2 cellular contexts compared by ENCODE assay signal in the genomic region with DNA sequence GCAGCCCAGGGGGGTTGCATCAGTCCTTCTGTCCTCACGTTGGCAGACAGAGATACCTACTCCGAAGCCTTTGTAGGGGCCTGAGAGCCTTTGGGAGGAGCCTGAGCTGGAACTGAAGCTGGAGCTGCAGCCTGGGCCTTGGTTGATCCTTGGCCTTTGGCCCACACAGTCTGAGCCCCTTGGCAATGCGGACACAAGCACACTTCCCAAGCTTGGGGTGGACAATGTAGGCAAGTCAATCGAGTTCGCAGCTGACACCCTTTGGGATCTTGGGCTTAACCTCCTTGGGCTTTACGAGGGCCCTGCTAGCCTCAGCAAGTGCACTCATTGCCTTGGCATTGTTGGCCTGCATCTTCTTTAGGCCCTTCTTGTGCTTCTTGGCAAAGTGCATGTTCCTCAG.
TF ChIP-seq lines count a peak whose summit lies in the region.

No MANE protein-coding gene starts in this region.

TF ChIP-seq in HepG2, 621 proteins besides CTCF, POLR2A, EP300 and RAD21:
- TF ChIP-seq POLR2G (IDR thresholded peaks at IDR 0.05; ENCODE audit: low read depth, low read length) (0 out of 2 replicates have a peak, but pooled peaks have one; percentile 33), ZNF703 (CRISPR knock-in tag; IDR thresholded peaks at IDR 0.05; ENCODE audit: borderline replicate concordance) (no peak), RBM22 (optimal IDR thresholded peaks at IDR 0.05; ENCODE audit: low read length) (peak; percentile 68), RBFOX2 (IDR thresholded peaks at IDR 0.05; ENCODE audit: low read depth, low read length) (no peak)
- TF ChIP-seq, protein P1, sequence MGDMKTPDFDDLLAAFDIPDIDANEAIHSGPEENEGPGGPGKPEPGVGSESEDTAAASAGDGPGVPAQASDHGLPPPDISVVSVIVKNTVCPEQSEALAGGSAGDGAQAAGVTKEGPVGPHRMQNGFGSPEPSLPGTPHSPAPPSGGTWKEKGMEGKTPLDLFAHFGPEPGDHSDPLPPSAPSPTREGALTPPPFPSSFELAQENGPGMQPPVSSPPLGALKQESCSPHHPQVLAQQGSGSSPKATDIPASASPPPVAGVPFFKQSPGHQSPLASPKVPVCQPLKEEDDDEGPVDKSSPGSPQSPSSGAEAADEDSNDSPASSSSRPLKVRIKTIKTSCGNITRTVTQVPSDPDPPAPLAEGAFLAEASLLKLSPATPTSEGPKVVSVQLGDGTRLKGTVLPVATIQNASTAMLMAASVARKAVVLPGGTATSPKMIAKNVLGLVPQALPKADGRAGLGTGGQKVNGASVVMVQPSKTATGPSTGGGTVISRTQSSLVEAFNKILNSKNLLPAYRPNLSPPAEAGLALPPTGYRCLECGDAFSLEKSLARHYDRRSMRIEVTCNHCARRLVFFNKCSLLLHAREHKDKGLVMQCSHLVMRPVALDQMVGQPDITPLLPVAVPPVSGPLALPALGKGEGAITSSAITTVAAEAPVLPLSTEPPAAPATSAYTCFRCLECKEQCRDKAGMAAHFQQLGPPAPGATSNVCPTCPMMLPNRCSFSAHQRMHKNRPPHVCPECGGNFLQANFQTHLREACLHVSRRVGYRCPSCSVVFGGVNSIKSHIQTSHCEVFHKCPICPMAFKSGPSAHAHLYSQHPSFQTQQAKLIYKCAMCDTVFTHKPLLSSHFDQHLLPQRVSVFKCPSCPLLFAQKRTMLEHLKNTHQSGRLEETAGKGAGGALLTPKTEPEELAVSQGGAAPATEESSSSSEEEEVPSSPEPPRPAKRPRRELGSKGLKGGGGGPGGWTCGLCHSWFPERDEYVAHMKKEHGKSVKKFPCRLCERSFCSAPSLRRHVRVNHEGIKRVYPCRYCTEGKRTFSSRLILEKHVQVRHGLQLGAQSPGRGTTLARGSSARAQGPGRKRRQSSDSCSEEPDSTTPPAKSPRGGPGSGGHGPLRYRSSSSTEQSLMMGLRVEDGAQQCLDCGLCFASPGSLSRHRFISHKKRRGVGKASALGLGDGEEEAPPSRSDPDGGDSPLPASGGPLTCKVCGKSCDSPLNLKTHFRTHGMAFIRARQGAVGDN (CRISPR knock-in tag; IDR thresholded peaks at IDR 0.05), result peak; percentile 34
TF ChIP-seq in HepG2: peak in this region for 3.

TF ChIP-seq in WTC11, 78 proteins besides CTCF, POLR2A, EP300 and RAD21:
- TF ChIP-seq ELF4 (CRISPR knock-in tag; IDR thresholded peaks at IDR 0.05; ENCODE audit: low read depth) (no peak), CBFB (CRISPR knock-in tag; IDR thresholded peaks at IDR 0.05; ENCODE audit: low read depth) (no peak), SMAD4 (CRISPR knock-in tag; IDR thresholded peaks at IDR 0.05) (no peak), JAZF1 (CRISPR knock-in tag; IDR thresholded peaks at IDR 0.05) (no peak), NR2C2 (CRISPR knock-in tag; IDR thresholded peaks at IDR 0.05) (no peak)
- TF ChIP-seq, protein P2, sequence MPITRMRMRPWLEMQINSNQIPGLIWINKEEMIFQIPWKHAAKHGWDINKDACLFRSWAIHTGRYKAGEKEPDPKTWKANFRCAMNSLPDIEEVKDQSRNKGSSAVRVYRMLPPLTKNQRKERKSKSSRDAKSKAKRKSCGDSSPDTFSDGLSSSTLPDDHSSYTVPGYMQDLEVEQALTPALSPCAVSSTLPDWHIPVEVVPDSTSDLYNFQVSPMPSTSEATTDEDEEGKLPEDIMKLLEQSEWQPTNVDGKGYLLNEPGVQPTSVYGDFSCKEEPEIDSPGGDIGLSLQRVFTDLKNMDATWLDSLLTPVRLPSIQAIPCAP (CRISPR knock-in tag; IDR thresholded peaks at IDR 0.05), result no peak
- TF ChIP-seq, protein P3, sequence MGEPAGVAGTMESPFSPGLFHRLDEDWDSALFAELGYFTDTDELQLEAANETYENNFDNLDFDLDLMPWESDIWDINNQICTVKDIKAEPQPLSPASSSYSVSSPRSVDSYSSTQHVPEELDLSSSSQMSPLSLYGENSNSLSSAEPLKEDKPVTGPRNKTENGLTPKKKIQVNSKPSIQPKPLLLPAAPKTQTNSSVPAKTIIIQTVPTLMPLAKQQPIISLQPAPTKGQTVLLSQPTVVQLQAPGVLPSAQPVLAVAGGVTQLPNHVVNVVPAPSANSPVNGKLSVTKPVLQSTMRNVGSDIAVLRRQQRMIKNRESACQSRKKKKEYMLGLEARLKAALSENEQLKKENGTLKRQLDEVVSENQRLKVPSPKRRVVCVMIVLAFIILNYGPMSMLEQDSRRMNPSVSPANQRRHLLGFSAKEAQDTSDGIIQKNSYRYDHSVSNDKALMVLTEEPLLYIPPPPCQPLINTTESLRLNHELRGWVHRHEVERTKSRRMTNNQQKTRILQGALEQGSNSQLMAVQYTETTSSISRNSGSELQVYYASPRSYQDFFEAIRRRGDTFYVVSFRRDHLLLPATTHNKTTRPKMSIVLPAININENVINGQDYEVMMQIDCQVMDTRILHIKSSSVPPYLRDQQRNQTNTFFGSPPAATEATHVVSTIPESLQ (CRISPR knock-in tag; IDR thresholded peaks at IDR 0.05), result no peak
- TF ChIP-seq, protein P4, sequence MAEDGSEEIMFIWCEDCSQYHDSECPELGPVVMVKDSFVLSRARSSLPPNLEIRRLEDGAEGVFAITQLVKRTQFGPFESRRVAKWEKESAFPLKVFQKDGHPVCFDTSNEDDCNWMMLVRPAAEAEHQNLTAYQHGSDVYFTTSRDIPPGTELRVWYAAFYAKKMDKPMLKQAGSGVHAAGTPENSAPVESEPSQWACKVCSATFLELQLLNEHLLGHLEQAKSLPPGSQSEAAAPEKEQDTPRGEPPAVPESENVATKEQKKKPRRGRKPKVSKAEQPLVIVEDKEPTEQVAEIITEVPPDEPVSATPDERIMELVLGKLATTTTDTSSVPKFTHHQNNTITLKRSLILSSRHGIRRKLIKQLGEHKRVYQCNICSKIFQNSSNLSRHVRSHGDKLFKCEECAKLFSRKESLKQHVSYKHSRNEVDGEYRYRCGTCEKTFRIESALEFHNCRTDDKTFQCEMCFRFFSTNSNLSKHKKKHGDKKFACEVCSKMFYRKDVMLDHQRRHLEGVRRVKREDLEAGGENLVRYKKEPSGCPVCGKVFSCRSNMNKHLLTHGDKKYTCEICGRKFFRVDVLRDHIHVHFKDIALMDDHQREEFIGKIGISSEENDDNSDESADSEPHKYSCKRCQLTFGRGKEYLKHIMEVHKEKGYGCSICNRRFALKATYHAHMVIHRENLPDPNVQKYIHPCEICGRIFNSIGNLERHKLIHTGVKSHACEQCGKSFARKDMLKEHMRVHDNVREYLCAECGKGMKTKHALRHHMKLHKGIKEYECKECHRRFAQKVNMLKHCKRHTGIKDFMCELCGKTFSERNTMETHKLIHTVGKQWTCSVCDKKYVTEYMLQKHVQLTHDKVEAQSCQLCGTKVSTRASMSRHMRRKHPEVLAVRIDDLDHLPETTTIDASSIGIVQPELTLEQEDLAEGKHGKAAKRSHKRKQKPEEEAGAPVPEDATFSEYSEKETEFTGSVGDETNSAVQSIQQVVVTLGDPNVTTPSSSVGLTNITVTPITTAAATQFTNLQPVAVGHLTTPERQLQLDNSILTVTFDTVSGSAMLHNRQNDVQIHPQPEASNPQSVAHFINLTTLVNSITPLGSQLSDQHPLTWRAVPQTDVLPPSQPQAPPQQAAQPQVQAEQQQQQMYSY (CRISPR knock-in tag; IDR thresholded peaks at IDR 0.05), result no peak
